In genomic region chr3:47016934-47017435, GRCh38 we compare ENCODE assay signal across 9 cellular contexts. TPM values are rescaled to one million over a fixed set of nuclear protein-coding genes. Genes with fewer than 3 reads are reported as not detected.
A peak's percentile ranks its signal among the peaks of the same experiment; 100 is the strongest.
DNase-seq lines count a peak whose midpoint lies in the region; ATAC-seq and TF ChIP-seq lines count a peak whose summit lies in the region.
"Had no signal": no experiment of that assay in that cellular context is flagged by ENCODE, and none has a peak within 500 bp of the region (broad histone marks: within the 10 kb centered on the region; RNA-seq: fewer than 3 reads in every experiment).

No MANE protein-coding gene starts in this region.

- DNase-seq in GM23248: peak; percentile 90
- peak; percentile 63 for DNase-seq in T1000 (lab: John Stamatoyannopoulos, UW)
- peak; percentile 51 for DNase-seq in fibroblast of the aortic adventitia (ENCODE audit: low read depth)
- peak in 1 of 2 donors; percentile 48 for DNase-seq in upper lobe of left lung
- DNase-seq in heart right ventricle: no peak
- no peak for DNase-seq in NCI-H2029 treated with DMSO at 0.1 percent for 48 hours (lab: John Stamatoyannopoulos, UW)
- DNase-seq in substantia nigra (lab: John Stamatoyannopoulos, UW): no peak

- no peaks in the 10 kb centered on the region for H3K9me3 ChIP-seq in BLaER1
- H3K9me3 ChIP-seq in GM23248 (ENCODE audit: low read depth): no peaks in the 10 kb centered on the region
- H3K9me3 ChIP-seq in upper lobe of left lung: no peaks in the 10 kb centered on the region
- H3K9me3 ChIP-seq in heart right ventricle: no peaks in the 10 kb centered on the region

- H3K27me3 ChIP-seq in BLaER1 (no peaks in the 10 kb centered on the region), GM23248 (replicated peaks; ENCODE audit: insufficient read depth) (no peaks in the 10 kb centered on the region), upper lobe of left lung (no peaks in the 10 kb centered on the region), heart right ventricle (no peaks in the 10 kb centered on the region)
- H3K27me3 ChIP-seq: dorsolateral prefrontal cortex had no signal

- H3K4me3 ChIP-seq in BLaER1 (peak overlapping the region; percentile 41), GM23248 (no peak overlapping the region), fibroblast of the aortic adventitia (ENCODE audit: low read depth, low read length) (no peak overlapping the region), upper lobe of left lung (no peak overlapping the region), heart right ventricle (no peak overlapping the region)
- H3K4me3 ChIP-seq: dorsolateral prefrontal cortex had no signal

- intact Hi-C loops in heart right ventricle (cut with DNase I): loop anchor here in 2 of 10 donors (10.0 kb wide), 2 partner anchors 138 to 318 kb away; no protein-coding TSS in a partner anchor

- peaks cover 37% of the 10 kb centered on the region for H3F3A ChIP-seq in GM23248 (ENCODE audit: insufficient read depth)

- no peak overlapping the region for H2AFZ ChIP-seq in GM23248

- H3K9me2 ChIP-seq in GM23248 (ENCODE audit: insufficient read depth): no peaks in the 10 kb centered on the region

- no peak for TF ChIP-seq POLR2A in upper lobe of left lung (IDR thresholded peaks at IDR 0.05)

- H3K36me3 ChIP-seq in BLaER1 (peaks cover 65% of the 10 kb centered on the region), GM23248 (ENCODE audit: low read depth) (peaks cover 7% of the 10 kb centered on the region; the same call in 1 of the 2 replicates), upper lobe of left lung (peaks cover 0 to 63% (median 17%) of the 10 kb centered on the region in 4 donors), heart right ventricle (peaks cover 0 to 78% (median 32%) of the 10 kb centered on the region in 9 donors)

- peaks cover 36% of the 10 kb centered on the region for H3K79me2 ChIP-seq in GM23248 (ENCODE audit: insufficient read depth)

- 0% methylated on average over 1 of the region's 1 CpG for WGBS in GM23248 (ENCODE audit: low coverage in 1 of 2, low lambda C conversion rate in 2 of 2, missing lambda C conversion rate in 2 of 2), 2 experiments
- 32 to 33% methylated on average over 1 of the region's 1 CpG for WGBS in upper lobe of left lung, 2 donors
- 45 to 50% methylated on average over 1 of the region's 1 CpG for WGBS in heart right ventricle, 2 donors

- H3K9ac ChIP-seq in BLaER1 (peak overlapping the region; percentile 78), GM23248 (peak overlapping the region; percentile 17)

- TF ChIP-seq EP300 in upper lobe of left lung (IDR thresholded peaks at IDR 0.05): no peak

- H3K27ac ChIP-seq in BLaER1 (peak overlapping the region; percentile 92), GM23248 (peak overlapping the region; percentile 75), upper lobe of left lung (peak overlapping the region; percentile 50 to 71 (median 60)), heart right ventricle (peak overlapping the region in 1 of 10 donors; percentile 33), substantia nigra (ENCODE audit: low read depth, low read length, poor library complexity, severe bottlenecking) (no peak overlapping the region)
- H3K27ac ChIP-seq: dorsolateral prefrontal cortex had no signal

- H3K4me2 ChIP-seq in BLaER1 (peak overlapping the region; percentile 82), GM23248 (ENCODE audit: unreplicated experiment) (peak overlapping the region; percentile 62)

- in situ Hi-C loops in GM23248 (cut with MboI): no loop called here

- H3K4me1 ChIP-seq in BLaER1: peaks cover 100% of the 10 kb centered on the region
- peaks cover 28% of the 10 kb centered on the region for H3K4me1 ChIP-seq in GM23248 (ENCODE audit: insufficient read depth)
- H3K4me1 ChIP-seq in upper lobe of left lung: peaks cover 13 to 40% (median 29%) of the 10 kb centered on the region in 4 donors
- peaks cover 0 to 18% (median 5%) of the 10 kb centered on the region in 9 donors for H3K4me1 ChIP-seq in heart right ventricle

- TF ChIP-seq CTCF in fibroblast of the aortic adventitia (IDR thresholded peaks at IDR 0.05; ENCODE audit: insufficient read depth, low read length) (no peak), upper lobe of left lung (IDR thresholded peaks at IDR 0.05) (no peak), heart right ventricle (IDR thresholded peaks at IDR 0.05) (no peak)

- ATAC-seq in upper lobe of left lung (ENCODE audit: low FRiP score in 2 of 2) (peak in 1 of 2 donors; percentile 75), heart right ventricle (no peak)

- H4K20me1 ChIP-seq in BLaER1 (no peaks in the 10 kb centered on the region), GM23248 (ENCODE audit: insufficient read depth) (no peaks in the 10 kb centered on the region)

RNA-seq across cellular contexts. Expression of gene NBEAL2, which starts 37.5 kb away (rescaled TPM):
- 2.8 and 4.7 TPM in 2 replicates for total RNA-seq in GM23248 (2014; rRNA removed; shearing (Covaris generic))
- 0.94 and 1.2 TPM in 2 replicates for polyA plus RNA-seq in GM23248 (2016; fragmentation: Nextera tagmentation; extraction: Ambion mirVana)
- total RNA-seq in fibroblast of the aortic adventitia (ENCODE audit: low replicate concordance): 4.4 and 6.4 TPM in 2 replicates
- total RNA-seq in upper lobe of left lung: 100 to 1,000 TPM in 5 of 6 donors, 10 to 100 TPM in 1; 94.7 to 436 (median 163) TPM
- total RNA-seq in heart right ventricle: 10 to 100 TPM in 7 of 10 donors, 1 to 10 TPM in 3; 7.6 to 23.1 (median 10.8) TPM
- 10 to 100 TPM; 44.0 to 51.1 TPM for polyA plus RNA-seq in heart right ventricle

RNA-seq across cellular contexts. Expression of gene CCDC12, which starts 40.4 kb away (rescaled TPM):
- 15.2 and 17.4 TPM in 2 replicates for total RNA-seq in GM23248 (2014; rRNA removed; shearing (Covaris generic))
- 42.7 and 43.8 TPM in 2 replicates for polyA plus RNA-seq in GM23248 (2016; fragmentation: Nextera tagmentation; extraction: Ambion mirVana)
- total RNA-seq in fibroblast of the aortic adventitia (ENCODE audit: low replicate concordance): 21.6 and 29.4 TPM in 2 replicates
- 10 to 100 TPM; 42.3 to 93.2 (median 69.8) TPM for total RNA-seq in upper lobe of left lung
- 10 to 100 TPM; 28.8 to 39.9 (median 33.3) TPM for total RNA-seq in heart right ventricle
- 100 to 1,000 TPM in 1 of 2 donors, 10 to 100 TPM in 1; 86.1 to 137 TPM for polyA plus RNA-seq in heart right ventricle

Comparison
In these comparisons a context has a peak if more than half of its experiments do, and no peak if none do; other contexts are left out.
1. DNase-seq: peak in GM23248 (single experiment), T1000 (single experiment) and fibroblast of the aortic adventitia (single experiment); none in heart right ventricle (0 of 2), NCI-H2029 treated with DMSO at 0.1 percent for 48 hours (single experiment) and substantia nigra (0 of 49).